ENCODE assay signal across 25 cellular contexts in genomic region chr7:20121404-20121803, GRCh38.
"Had no signal": no experiment of that assay in that cellular context is flagged by ENCODE, and none has a peak within 500 bp of the region (broad histone marks: within the 10 kb centered on the region; RNA-seq: fewer than 3 reads in every experiment).

No MANE protein-coding gene starts in this region.

- DNase-seq: activated CD4-positive, alpha-beta T cell treated with anti-CD3 and anti-CD28 coated beads, Interleukin-2, amount 10 ng/mL, durations not matched to agents 24 days and 14 days; activated CD8-positive, alpha-beta memory T cell treated with anti-CD3 and anti-CD28 coated beads, Interleukin-2, amount 10 ng/mL, durations not matched to agents 7 days and 5 days; activated CD8-positive, alpha-beta T cell treated with anti-CD3 and anti-CD28 coated beads for 36 hours; activated gamma-delta T cell; activated naive CD4-positive, alpha-beta T cell treated with anti-CD3 and anti-CD28 coated beads, Interleukin-2, amount 50 U/mL, for 16 hours; activated naive CD8-positive, alpha-beta T cell treated with anti-CD3 and anti-CD28 coated beads, Interleukin-2, amount 50 U/mL, for 24 hours; activated T-cell treated with anti-CD3 and anti-CD28 coated beads for 4 hours; foreskin melanocyte; immature natural killer cell; naive thymus-derived CD8-positive, alpha-beta T cell; ovary; stimulated activated CD4-positive, alpha-beta T cell treated with anti-CD3 and anti-CD28 coated beads, Interleukin-4, amount 100 ng/mL, for 24 hours; stimulated activated naive CD4-positive, alpha-beta T cell treated with Interleukin-2 at 50 U/mL for 16 hours; T-helper 2 cell; thyroid gland; upper lobe of right lung had no signal

- H3K9me3 Mint-ChIP-seq: activated CD4-positive, alpha-beta T cell treated with anti-CD3 and anti-CD28 coated beads, Interleukin-2, amount 10 ng/mL, durations not matched to agents 24 days and 14 days; activated CD8-positive, alpha-beta T cell treated with anti-CD3 and anti-CD28 coated beads for 36 hours; mesothelial cell of epicardium; naive thymus-derived CD8-positive, alpha-beta T cell had no signal

- H3K4me3 ChIP-seq: hepatocyte, lung, ovary, prostate gland, thyroid gland, upper lobe of right lung had no signal

- H3K27me3 Mint-ChIP-seq: activated CD8-positive, alpha-beta memory T cell treated with anti-CD3 and anti-CD28 coated beads, Interleukin-2, amount 10 ng/mL, durations not matched to agents 7 days and 5 days; activated CD8-positive, alpha-beta T cell treated with anti-CD3 and anti-CD28 coated beads for 36 hours; activated naive CD8-positive, alpha-beta T cell treated with anti-CD3 and anti-CD28 coated beads, Interleukin-2, amount 50 U/mL, for 24 hours; brain had no signal

- H3K4me3 Mint-ChIP-seq: activated CD4-positive, alpha-beta T cell treated with anti-CD3 and anti-CD28 coated beads, Interleukin-2, amount 10 ng/mL, durations not matched to agents 24 days and 14 days; activated CD8-positive, alpha-beta memory T cell treated with anti-CD3 and anti-CD28 coated beads, Interleukin-2, amount 10 ng/mL, durations not matched to agents 7 days and 5 days; activated CD8-positive, alpha-beta T cell treated with anti-CD3 and anti-CD28 coated beads for 36 hours; activated naive CD8-positive, alpha-beta T cell treated with anti-CD3 and anti-CD28 coated beads, Interleukin-2, amount 50 U/mL, for 24 hours; brain; immature natural killer cell; mesothelial cell of epicardium; naive thymus-derived CD8-positive, alpha-beta T cell had no signal

- H3K4me1 ChIP-seq: prostate gland, thyroid gland, upper lobe of right lung had no signal

- H3K36me3 ChIP-seq: neutrophil, ovary, prostate gland, thyroid gland, upper lobe of right lung had no signal

- ATAC-seq: activated CD4-positive, CD25-positive, alpha-beta regulatory T cell treated with anti-CD3 and anti-CD28 coated beads, Interleukin-2, amount 50 U/mL, for 24 hours; activated CD8-positive, alpha-beta memory T cell treated with anti-CD3 and anti-CD28 coated beads, Interleukin-2, amount 10 ng/mL, durations not matched to agents 7 days and 5 days; activated CD8-positive, alpha-beta T cell treated with anti-CD3 and anti-CD28 coated beads for 36 hours; activated naive CD8-positive, alpha-beta T cell treated with anti-CD3 and anti-CD28 coated beads, Interleukin-2, amount 50 U/mL, for 24 hours; esophagus mucosa; left lobe of liver; naive thymus-derived CD8-positive, alpha-beta T cell; upper lobe of right lung had no signal

- H3K27ac Mint-ChIP-seq: activated CD4-positive, alpha-beta T cell treated with anti-CD3 and anti-CD28 coated beads, Interleukin-2, amount 10 ng/mL, durations not matched to agents 24 days and 14 days; activated CD8-positive, alpha-beta memory T cell treated with anti-CD3 and anti-CD28 coated beads, Interleukin-2, amount 10 ng/mL, durations not matched to agents 7 days and 5 days; activated CD8-positive, alpha-beta T cell treated with anti-CD3 and anti-CD28 coated beads for 36 hours; activated naive CD8-positive, alpha-beta T cell treated with anti-CD3 and anti-CD28 coated beads, Interleukin-2, amount 50 U/mL, for 24 hours; brain; immature natural killer cell; mesothelial cell of epicardium; naive thymus-derived CD8-positive, alpha-beta T cell had no signal

- H3K9me3 ChIP-seq: neutrophil, ovary, prostate gland, thyroid gland, upper lobe of right lung had no signal

- H3K27ac ChIP-seq: hepatocyte, neutrophil, ovary, prostate gland, thyroid gland, upper lobe of right lung had no signal

- H3K4me1 Mint-ChIP-seq: activated CD4-positive, alpha-beta T cell treated with anti-CD3 and anti-CD28 coated beads, Interleukin-2, amount 10 ng/mL, durations not matched to agents 24 days and 14 days; activated CD8-positive, alpha-beta memory T cell treated with anti-CD3 and anti-CD28 coated beads, Interleukin-2, amount 10 ng/mL, durations not matched to agents 7 days and 5 days; activated naive CD8-positive, alpha-beta T cell treated with anti-CD3 and anti-CD28 coated beads, Interleukin-2, amount 50 U/mL, for 24 hours; immature natural killer cell; mesothelial cell of epicardium; naive thymus-derived CD8-positive, alpha-beta T cell had no signal

- H3K27me3 ChIP-seq: hepatocyte, neutrophil, ovary, thyroid gland, upper lobe of right lung had no signal

- H3K36me3 Mint-ChIP-seq: activated CD8-positive, alpha-beta memory T cell treated with anti-CD3 and anti-CD28 coated beads, Interleukin-2, amount 10 ng/mL, durations not matched to agents 7 days and 5 days; brain; immature natural killer cell; mesothelial cell of epicardium; naive thymus-derived CD8-positive, alpha-beta T cell had no signal
